23 cellular contexts compared by ENCODE assay signal in the genomic region with DNA sequence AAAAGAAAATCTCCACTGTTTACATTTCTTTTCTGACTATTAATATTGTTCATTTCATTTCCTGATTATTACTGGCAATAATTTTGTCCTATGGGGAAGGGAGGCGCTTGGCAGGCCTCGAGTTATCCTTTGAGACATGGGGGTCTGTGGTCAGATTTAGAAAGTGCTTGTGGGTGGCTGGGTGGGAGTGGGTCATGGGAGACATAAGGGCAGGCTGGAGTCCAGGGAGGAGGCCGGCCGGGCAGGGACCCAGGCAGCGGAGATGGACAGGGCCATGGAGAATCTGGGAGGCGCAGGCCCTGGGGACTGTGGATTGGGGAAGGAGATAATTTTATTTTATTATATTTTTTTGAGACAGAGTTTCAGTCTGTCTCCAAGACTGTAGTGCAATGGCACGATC. TPM values are rescaled to one million over a fixed set of nuclear protein-coding genes. Genes with fewer than 3 reads are reported as not detected.
DNase-seq lines count a peak whose midpoint lies in the region; ATAC-seq, FAIRE-seq and TF ChIP-seq lines count a peak whose summit lies in the region.
"Had no signal": no experiment of that assay in that cellular context is flagged by ENCODE, and none has a peak within 500 bp of the region (broad histone marks: within the 10 kb centered on the region; RNA-seq: fewer than 3 reads in every experiment).

No MANE protein-coding gene starts in this region.

- no peak for ATAC-seq in GM19328 (IDR thresholded peaks at IDR 0.05; ENCODE audit: unreplicated experiment)
- ATAC-seq: activated CD8-positive, alpha-beta T cell treated with anti-CD3 and anti-CD28 coated beads, Interleukin-2, amount 10 ng/mL, durations not matched to agents 7 days and 5 days; naive thymus-derived CD4-positive, alpha-beta T cell had no signal

- H3K9me3 Mint-ChIP-seq in astrocyte (ENCODE audit: unreplicated experiment) = no peaks in the 10 kb centered on the region
- no peaks in the 10 kb centered on the region for H3K9me3 Mint-ChIP-seq in CD8-positive, alpha-beta memory T cell
- H3K9me3 Mint-ChIP-seq: activated naive CD4-positive, alpha-beta T cell treated with anti-CD3 and anti-CD28 coated beads, Interleukin-2, amount 50 U/mL, for 24 hours; CD8-positive, alpha-beta T cell; dendritic cell treated with granulocyte-macrophage colony-stimulating factor and Interleukin-4, amounts not matched to agents 40 ng/mL and 50 ng/mL, for 4 days; naive thymus-derived CD4-positive, alpha-beta T cell had no signal

- POLR2A ChIA-PET in CD8-positive, alpha-beta memory T cell (lab: Charles Lee) = no interaction called here

- H3K79me2 ChIP-seq in astrocyte (ENCODE audit: insufficient read depth, low read length) (no peaks in the 10 kb centered on the region), smooth muscle cell (ENCODE audit: low read depth) (no peaks in the 10 kb centered on the region)

- peak overlapping the region in 4 of 11 experiments; percentile 17 to 54 (median 40); a peak in 4 of 22 replicates for H3K27ac ChIP-seq in BLaER1 treated with 17β-estradiol and CSF1 and Interleukin-3, amounts not matched to agents 10 nM and 100 nM
- H3K27ac ChIP-seq in astrocyte (ENCODE audit: low read depth, low read length) = peak overlapping the region; percentile 56
- no peak overlapping the region for H3K27ac ChIP-seq in kidney (ENCODE audit: low read depth in 2 of 2, low read length in 2 of 2)
- H3K27ac ChIP-seq in smooth muscle cell (ENCODE audit: low read depth) = peak overlapping the region; percentile 68
- no peak overlapping the region for H3K27ac ChIP-seq in CD8-positive, alpha-beta memory T cell (ENCODE audit: low read depth, low read length)
- H3K27ac ChIP-seq: epithelial cell of prostate, HL-60 had no signal

- CTCF ChIA-PET in CD8-positive, alpha-beta memory T cell (lab: Charles Lee) = no interaction called here

- H3K9me3 ChIP-seq in BLaER1 treated with 17β-estradiol and CSF1 and Interleukin-3, amounts not matched to agents 10 nM and 100 nM (replicated peaks in 1 of 11) = no peaks in the 10 kb centered on the region
- H3K9me3 ChIP-seq in astrocyte (ENCODE audit: insufficient read depth, low read depth, low read length) (no peaks in the 10 kb centered on the region), kidney (ENCODE audit: control insufficient read depth in 1 of 2, low read length in 2 of 2) (no peaks in the 10 kb centered on the region), smooth muscle cell (replicated peaks; ENCODE audit: low read depth) (no peaks in the 10 kb centered on the region)
- no peaks in the 10 kb centered on the region for H3K9me3 ChIP-seq in CD8-positive, alpha-beta memory T cell (ENCODE audit: low read length)
- H3K9me3 ChIP-seq: thyroid gland had no signal

- H3K27me3 Mint-ChIP-seq in astrocyte (ENCODE audit: low read depth, unreplicated experiment) = peaks cover 3% of the 10 kb centered on the region
- H3K27me3 Mint-ChIP-seq in CD8-positive, alpha-beta memory T cell = peaks cover 10 to 16% of the 10 kb centered on the region in 2 donors
- H3K27me3 Mint-ChIP-seq: activated naive CD4-positive, alpha-beta T cell treated with anti-CD3 and anti-CD28 coated beads, Interleukin-2, amount 50 U/mL, for 24 hours had no signal

- no peaks in the 10 kb centered on the region for H3K36me3 ChIP-seq in BLaER1 treated with 17β-estradiol and CSF1 and Interleukin-3, amounts not matched to agents 10 nM and 100 nM
- no peaks in the 10 kb centered on the region for H3K36me3 ChIP-seq in astrocyte (ENCODE audit: insufficient read depth, low read length)
- H3K36me3 ChIP-seq in kidney (ENCODE audit: control insufficient read depth in 1 of 2, insufficient read depth in 2 of 2, low read length in 2 of 2) = no peaks in the 10 kb centered on the region
- no peaks in the 10 kb centered on the region for H3K36me3 ChIP-seq in smooth muscle cell (ENCODE audit: low read depth)
- no peaks in the 10 kb centered on the region for H3K36me3 ChIP-seq in CD8-positive, alpha-beta memory T cell (ENCODE audit: insufficient read depth, low read length)
- H3K36me3 ChIP-seq: thyroid gland had no signal

- peak overlapping the region in 8 of 11 experiments; percentile 31 to 74 (median 68); a peak in 12 of 22 replicates for H3K4me2 ChIP-seq in BLaER1 treated with 17β-estradiol and CSF1 and Interleukin-3, amounts not matched to agents 10 nM and 100 nM
- H3K4me2 ChIP-seq in astrocyte (ENCODE audit: low read length) (no peak overlapping the region), smooth muscle cell (peak overlapping the region; percentile 63)

- intact Hi-C loops in kidney (cut with DNase I) = no loop called here

- H3F3A ChIP-seq in smooth muscle cell (ENCODE audit: low read depth) = no peaks in the 10 kb centered on the region

- no peak for DNase-seq in astrocyte (ENCODE audit: low read depth)
- DNase-seq in kidney = peak; percentile 81
- DNase-seq in smooth muscle cell (lab: John Stamatoyannopoulos, UW; ENCODE audit: unreplicated experiment) = no peak
- DNase-seq in NCI-H526 (lab: John Stamatoyannopoulos, UW) = no peak
- no peak for DNase-seq in CD8-positive, alpha-beta memory T cell
- DNase-seq in SIG-M5 (lab: John Stamatoyannopoulos, UW) = no peak
- DNase-seq: activated CD8-positive, alpha-beta T cell treated with anti-CD3 and anti-CD28 coated beads, Interleukin-2, amount 10 ng/mL, durations not matched to agents 7 days and 5 days; activated T-cell treated with anti-CD3 and anti-CD28 coated beads, Interleukin-2, amount 50 U/mL, for 48 hours; MV-4-11; NCI-H187 treated with DMSO at 0.1 percent for 48 hours; NCI-H446; RPMI8226; thyroid gland had no signal

- H4K20me1 ChIP-seq in BLaER1 treated with 17β-estradiol and CSF1 and Interleukin-3, amounts not matched to agents 10 nM and 100 nM = no peaks in the 10 kb centered on the region
- H4K20me1 ChIP-seq in astrocyte (ENCODE audit: insufficient read depth, low read length) (no peaks in the 10 kb centered on the region), smooth muscle cell (ENCODE audit: low read depth) (no peaks in the 10 kb centered on the region)

- peaks cover 21% of the 10 kb centered on the region for H3K4me1 Mint-ChIP-seq in astrocyte (ENCODE audit: low read depth, unreplicated experiment)
- peaks cover 0 to 5% (median 0%) of the 10 kb centered on the region in 3 donors for H3K4me1 Mint-ChIP-seq in CD8-positive, alpha-beta memory T cell

- H3K27me3 ChIP-seq in BLaER1 treated with 17β-estradiol and CSF1 and Interleukin-3, amounts not matched to agents 10 nM and 100 nM = no peaks in the 10 kb centered on the region
- no peaks in the 10 kb centered on the region for H3K27me3 ChIP-seq in astrocyte (ENCODE audit: insufficient read depth, low read length)
- H3K27me3 ChIP-seq in smooth muscle cell (ENCODE audit: low read depth) = no peaks in the 10 kb centered on the region
- no peaks in the 10 kb centered on the region for H3K27me3 ChIP-seq in CD8-positive, alpha-beta memory T cell (ENCODE audit: insufficient read depth, low read length, poor library complexity, severe bottlenecking)
- H3K27me3 ChIP-seq: thyroid gland had no signal

- H3K9ac ChIP-seq in BLaER1 treated with 17β-estradiol and CSF1 and Interleukin-3, amounts not matched to agents 10 nM and 100 nM = peak overlapping the region in 1 of 11 experiments; percentile 50; a peak in 1 of 22 replicates
- peak overlapping the region; percentile 43 for H3K9ac ChIP-seq in astrocyte (ENCODE audit: low read length)
- H3K9ac ChIP-seq in kidney (ENCODE audit: low read length in 2 of 2) = no peak overlapping the region
- H3K9ac ChIP-seq in smooth muscle cell (ENCODE audit: low read depth) = peak overlapping the region; percentile 18

- no peak overlapping the region for H2AFZ ChIP-seq in astrocyte (ENCODE audit: low read depth, low read length)
- peak overlapping the region; percentile 61 for H2AFZ ChIP-seq in smooth muscle cell (ENCODE audit: low read depth)

- no peak for FAIRE-seq in astrocyte (lab: Jason Lieb, UNC)
- no peak for FAIRE-seq in kidney (lab: Jason Lieb, UNC)
- FAIRE-seq: H54 had no signal

- no peak overlapping the region for H3K4me3 ChIP-seq in BLaER1 treated with 17β-estradiol and CSF1 and Interleukin-3, amounts not matched to agents 10 nM and 100 nM
- H3K4me3 ChIP-seq in astrocyte (ENCODE audit: insufficient read depth, low read depth, low read length) = no peak overlapping the region
- no peak overlapping the region for H3K4me3 ChIP-seq in kidney (ENCODE audit: low read length in 2 of 2)
- no peak overlapping the region for H3K4me3 ChIP-seq in smooth muscle cell
- H3K4me3 ChIP-seq in CD8-positive, alpha-beta memory T cell (ENCODE audit: low read length) = no peak overlapping the region
- H3K4me3 ChIP-seq: lung, thyroid gland had no signal

- WGBS in smooth muscle cell (ENCODE audit: low lambda C conversion rate) = 85% methylated on average over 7 of the region's 7 CpGs

- peak overlapping the region; percentile 77 for H3K27ac Mint-ChIP-seq in astrocyte (ENCODE audit: unreplicated experiment)
- H3K27ac Mint-ChIP-seq in CD8-positive, alpha-beta memory T cell = no peak overlapping the region
- H3K27ac Mint-ChIP-seq: activated CD8-positive, alpha-beta T cell treated with anti-CD3 and anti-CD28 coated beads, Interleukin-2, amount 10 ng/mL, durations not matched to agents 7 days and 5 days; activated naive CD4-positive, alpha-beta T cell treated with anti-CD3 and anti-CD28 coated beads, Interleukin-2, amount 50 U/mL, for 24 hours; CD8-positive, alpha-beta T cell; dendritic cell treated with granulocyte-macrophage colony-stimulating factor and Interleukin-4, amounts not matched to agents 40 ng/mL and 50 ng/mL, for 4 days had no signal

- H3K4me3 Mint-ChIP-seq in astrocyte (ENCODE audit: unreplicated experiment) = no peak overlapping the region
- H3K4me3 Mint-ChIP-seq in CD8-positive, alpha-beta memory T cell = no peak overlapping the region
- H3K4me3 Mint-ChIP-seq: activated CD8-positive, alpha-beta T cell treated with anti-CD3 and anti-CD28 coated beads, Interleukin-2, amount 10 ng/mL, durations not matched to agents 7 days and 5 days; activated naive CD4-positive, alpha-beta T cell treated with anti-CD3 and anti-CD28 coated beads, Interleukin-2, amount 50 U/mL, for 24 hours; CD8-positive, alpha-beta T cell; dendritic cell treated with granulocyte-macrophage colony-stimulating factor and Interleukin-4, amounts not matched to agents 40 ng/mL and 50 ng/mL, for 4 days had no signal

- H3K4me1 ChIP-seq in BLaER1 treated with 17β-estradiol and CSF1 and Interleukin-3, amounts not matched to agents 10 nM and 100 nM = peaks cover 14 to 31% (median 20%) of the 10 kb centered on the region in 10 experiments
- H3K4me1 ChIP-seq in astrocyte (ENCODE audit: insufficient read depth, low read length) (peaks cover 21% of the 10 kb centered on the region), kidney (ENCODE audit: control insufficient read depth in 1 of 2, insufficient read depth in 1 of 2, low read depth in 1 of 2, low read length in 2 of 2) (no peaks in the 10 kb centered on the region), smooth muscle cell (ENCODE audit: low read depth) (peaks cover 4% of the 10 kb centered on the region)
- no peaks in the 10 kb centered on the region for H3K4me1 ChIP-seq in CD8-positive, alpha-beta memory T cell (ENCODE audit: insufficient read depth, low read length)

- no peaks in the 10 kb centered on the region for H3K36me3 Mint-ChIP-seq in astrocyte (ENCODE audit: low read depth, unreplicated experiment)
- H3K36me3 Mint-ChIP-seq in CD8-positive, alpha-beta memory T cell = peaks cover 0 to 2% (median 0%) of the 10 kb centered on the region in 3 donors
- H3K36me3 Mint-ChIP-seq: activated naive CD4-positive, alpha-beta T cell treated with anti-CD3 and anti-CD28 coated beads, Interleukin-2, amount 50 U/mL, for 24 hours; CD8-positive, alpha-beta T cell; naive thymus-derived CD4-positive, alpha-beta T cell had no signal

- TF ChIP-seq CTCF in astrocyte (IDR thresholded peaks at IDR 0.05; ENCODE audit: insufficient read depth, low read depth, low read length) (no peak), kidney (IDR thresholded peaks at IDR 0.05; ENCODE audit: borderline replicate concordance, extremely low read depth, insufficient read depth) (no peak), smooth muscle cell (IDR thresholded peaks at IDR 0.05; ENCODE audit: borderline replicate concordance, insufficient read depth, poor library complexity, severe bottlenecking) (no peak)

RNA-seq across cellular contexts. Expression of gene LTBP4, which starts 40.1 kb away (rescaled TPM):
- total RNA-seq in astrocyte = 46.9 and 63.5 TPM in 2 replicates
- total RNA-seq in kidney = 155 TPM
- 52.1 TPM for polyA plus RNA-seq in kidney (ENCODE audit: insufficient read depth, low read depth, low replicate concordance)
- 28.5 and 38.5 TPM in 2 replicates for total RNA-seq in smooth muscle cell
- 170 and 188 TPM in 2 replicates for polyA plus RNA-seq in smooth muscle cell
- total RNA-seq in CD8-positive, alpha-beta memory T cell = 100 to 1,000 TPM; 103 to 111 TPM
- polyA plus RNA-seq in CD8-positive, alpha-beta memory T cell = 40.0 TPM

RNA-seq across cellular contexts. Expression of gene NUMBL, which starts 49.1 kb away (rescaled TPM):
- total RNA-seq in astrocyte (79.3 and 82.9 TPM in 2 replicates), kidney (24.3 TPM), smooth muscle cell (30.5 and 53.6 TPM in 2 replicates)
- polyA plus RNA-seq in kidney (ENCODE audit: insufficient read depth, low read depth, low replicate concordance) (3.3 TPM), smooth muscle cell (56.9 and 73.0 TPM in 2 replicates)
- 10 to 100 TPM; 13.6 to 13.7 TPM for total RNA-seq in CD8-positive, alpha-beta memory T cell
- polyA plus RNA-seq in CD8-positive, alpha-beta memory T cell = 1.1 TPM

Comparison
In these comparisons a context has a peak if more than half of its experiments do, and no peak if none do; other contexts are left out.
1. H3K27ac ChIP-seq: peak in astrocyte (single experiment) and smooth muscle cell (single experiment); none in kidney (0 of 2) and CD8-positive, alpha-beta memory T cell (single experiment).
2. H3K9ac ChIP-seq: peak in astrocyte (single experiment) and smooth muscle cell (single experiment); none in kidney (0 of 2).